24 cellular contexts compared by ENCODE assay signal in genomic region chr2:136012315-136012714, GRCh38.
"Had no signal": no experiment of that assay in that cellular context is flagged by ENCODE, and none has a peak within 500 bp of the region (broad histone marks: within the 10 kb centered on the region; RNA-seq: fewer than 3 reads in every experiment).

No MANE protein-coding gene starts in this region.

- H3K9me3 ChIP-seq: adrenal gland, esophagus muscularis mucosa, left ventricle myocardium inferior, sigmoid colon, thoracic aorta, vagina had no signal

- H3K4me1 ChIP-seq: neural progenitor cell, vagina had no signal

- H3K4me3 Mint-ChIP-seq: activated naive CD8-positive, alpha-beta T cell; activated T-cell treated with anti-CD3 and anti-CD28 coated beads, Interleukin-2, amount 50 U/mL, for 24 hours; activated T-helper 17 cell treated with anti-CD3 and anti-CD28 coated beads, Interleukin-2, amount 50 U/mL, for 72 hours; mesothelial cell of epicardium; naive thymus-derived CD8-positive, alpha-beta T cell; neural progenitor cell; stimulated activated naive B cell treated with anti-CD40 and anti-IgM and Interleukin-4, amounts not matched to agents 10 μg/mL and 1 μg/mL and 100 μg/mL, for 72 hours; type B pancreatic cell had no signal

- H3K27ac Mint-ChIP-seq: activated naive CD8-positive, alpha-beta T cell; activated T-cell treated with anti-CD3 and anti-CD28 coated beads, Interleukin-2, amount 50 U/mL, for 24 hours; activated T-helper 17 cell treated with anti-CD3 and anti-CD28 coated beads, Interleukin-2, amount 50 U/mL, for 72 hours; mesothelial cell of epicardium; neural progenitor cell; progenitor cell of endocrine pancreas; stimulated activated naive B cell treated with anti-CD40 and anti-IgM and Interleukin-4, amounts not matched to agents 10 μg/mL and 1 μg/mL and 100 μg/mL, for 72 hours; type B pancreatic cell had no signal

- H3K27me3 ChIP-seq: adrenal gland, esophagus muscularis mucosa, hepatocyte, neural progenitor cell, sigmoid colon, vagina had no signal

- H3K36me3 Mint-ChIP-seq: activated naive CD8-positive, alpha-beta T cell; mesothelial cell of epicardium; naive thymus-derived CD8-positive, alpha-beta T cell; neural progenitor cell; type B pancreatic cell had no signal

- H3K27ac ChIP-seq: adrenal gland, esophagus muscularis mucosa, hepatocyte, left ventricle myocardium inferior, neural progenitor cell, sigmoid colon, thoracic aorta, vagina had no signal

- H3K36me3 ChIP-seq: adrenal gland, esophagus muscularis mucosa, left ventricle myocardium inferior, neural progenitor cell, sigmoid colon, thoracic aorta, vagina had no signal

- ATAC-seq: activated T-helper 17 cell treated with anti-CD3 and anti-CD28 coated beads, Interleukin-2, amount 50 U/mL, for 72 hours; naive thymus-derived CD8-positive, alpha-beta T cell; stimulated activated naive B cell treated with anti-CD40 and anti-IgM and Interleukin-4, amounts not matched to agents 10 μg/mL and 1 μg/mL and 100 μg/mL, for 72 hours had no signal

- DNase-seq: activated naive CD4-positive, alpha-beta T cell; activated T-cell treated with anti-CD3 and anti-CD28 coated beads, Interleukin-2, amount 50 U/mL, for 24 hours; adrenal gland; central memory CD4-positive, alpha-beta T cell; glutamatergic neuron; left ventricle myocardium inferior; mammary epithelial cell; naive thymus-derived CD8-positive, alpha-beta T cell; retina; sigmoid colon; stimulated activated CD4-positive, alpha-beta T cell treated with anti-CD3 and anti-CD28 coated beads, Interleukin-2, amount 100 ng/mL, for 48 hours; stimulated activated CD8-positive, alpha-beta memory T cell treated with anti-CD3 and anti-CD28 coated beads, Interleukin-4, amount 100 ng/mL, for 48 hours; stimulated activated naive B cell treated with anti-CD40 and anti-IgM and Interleukin-4, amounts not matched to agents 10 μg/mL and 1 μg/mL and 100 μg/mL, for 72 hours had no signal

- H3K27me3 Mint-ChIP-seq: activated naive CD8-positive, alpha-beta T cell; activated T-cell treated with anti-CD3 and anti-CD28 coated beads, Interleukin-2, amount 50 U/mL, for 24 hours; activated T-helper 17 cell treated with anti-CD3 and anti-CD28 coated beads, Interleukin-2, amount 50 U/mL, for 72 hours; naive thymus-derived CD8-positive, alpha-beta T cell; progenitor cell of endocrine pancreas; stimulated activated naive B cell treated with anti-CD40 and anti-IgM and Interleukin-4, amounts not matched to agents 10 μg/mL and 1 μg/mL and 100 μg/mL, for 72 hours; type B pancreatic cell had no signal

- H3K4me3 ChIP-seq: adrenal gland, esophagus muscularis mucosa, hepatocyte, left ventricle myocardium inferior, neural progenitor cell, sigmoid colon, smooth muscle cell, thoracic aorta, vagina had no signal

- H3K9me3 Mint-ChIP-seq: activated T-cell treated with anti-CD3 and anti-CD28 coated beads, Interleukin-2, amount 50 U/mL, for 24 hours; activated T-helper 17 cell treated with anti-CD3 and anti-CD28 coated beads, Interleukin-2, amount 50 U/mL, for 72 hours; mesothelial cell of epicardium; naive thymus-derived CD8-positive, alpha-beta T cell; neural progenitor cell; stimulated activated naive B cell treated with anti-CD40 and anti-IgM and Interleukin-4, amounts not matched to agents 10 μg/mL and 1 μg/mL and 100 μg/mL, for 72 hours; type B pancreatic cell had no signal
